Comparison of ENCODE assay signal across 12 cellular contexts in the genomic region with DNA sequence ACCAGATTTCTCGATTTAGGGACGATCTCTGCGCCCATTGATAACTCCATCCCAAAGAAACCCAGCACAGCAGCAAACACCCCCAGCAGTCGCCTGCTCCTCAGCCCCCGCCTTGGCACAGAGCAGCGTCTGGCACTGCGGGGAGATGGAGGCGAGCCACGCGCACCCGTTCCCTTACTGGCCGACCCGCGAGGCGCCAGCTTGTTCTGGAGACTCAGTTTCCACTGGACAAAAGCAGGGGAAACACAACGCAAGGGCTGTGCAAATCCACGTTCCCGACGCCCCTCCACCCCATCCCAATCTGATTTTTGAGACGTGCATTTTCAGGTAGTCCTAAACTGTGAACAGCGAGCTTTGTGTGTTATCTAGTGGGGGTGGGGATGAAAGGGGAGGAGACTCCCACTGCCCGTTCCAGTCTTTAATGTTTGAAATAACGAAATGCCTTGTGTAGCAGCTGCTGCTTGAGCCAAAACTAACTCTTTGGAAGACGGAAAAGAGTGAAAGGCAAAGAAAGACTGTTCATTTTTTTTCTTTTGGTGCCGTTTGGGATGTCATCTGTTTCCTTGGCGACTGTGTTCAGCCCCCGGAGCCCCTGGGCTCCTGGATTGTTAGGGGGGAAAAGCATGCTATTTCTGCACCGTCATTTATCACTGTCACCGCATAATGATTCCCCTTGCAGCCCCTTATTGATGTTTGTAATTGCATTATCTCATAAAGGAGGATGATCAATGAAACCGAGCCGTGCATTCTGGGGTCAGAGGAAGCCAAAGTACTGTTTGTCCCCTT.
DNase-seq lines count a peak whose midpoint lies in the region; ATAC-seq lines count a peak whose summit lies in the region.
"Had no signal": no experiment of that assay in that cellular context is flagged by ENCODE, and none has a peak within 500 bp of the region (broad histone marks: within the 10 kb centered on the region; RNA-seq: fewer than 3 reads in every experiment).

No MANE protein-coding gene starts in this region.

- H3K36me3 ChIP-seq in adipocyte (ENCODE audit: control insufficient read depth, insufficient read depth, low read length, severe bottlenecking) (no peaks in the 10 kb centered on the region), rectal smooth muscle tissue (ENCODE audit: control insufficient read depth, insufficient read depth, low read length) (no peaks in the 10 kb centered on the region)

- no peak overlapping the region for H3K4me3 Mint-ChIP-seq in stimulated activated naive CD8-positive, alpha-beta T cell treated with anti-CD3 and anti-CD28 coated beads, Interleukin-15, amount 100 ng/mL, for 72 hours

- DNase-seq in G401 (ENCODE audit: low spot score) (peak; percentile 75), adipocyte (ENCODE audit: low read depth) (no peak), hepatic stellate cell (ENCODE audit: low spot score) (peak; percentile 46), NCI-H2107 (lab: John Stamatoyannopoulos, UW) (no peak)
- DNase-seq in stimulated activated naive CD8-positive, alpha-beta T cell treated with anti-CD3 and anti-CD28 coated beads, Interleukin-15, amount 100 ng/mL, for 72 hours, result no peak
- DNase-seq in stimulated activated CD4-positive, alpha-beta T cell treated with anti-CD3 and anti-CD28 coated beads, Interleukin-15, amount 100 ng/mL, for 24 hours, result no peak
- DNase-seq: HCEC 1CT; NCI-H226; stimulated activated CD4-positive, alpha-beta T cell treated with anti-CD3 and anti-CD28 coated beads, Interleukin-12 subunit alpha, Interleukin-12 subunit beta, amount 100 ng/mL, for 4 hours; T-helper 1 cell had no signal

- peak overlapping the region; percentile 78 for H3K9ac ChIP-seq in adipocyte (ENCODE audit: low read length)
- peak overlapping the region; percentile 3 for H3K9ac ChIP-seq in rectal smooth muscle tissue (ENCODE audit: low read length)

- no peaks in the 10 kb centered on the region for H3K9me3 Mint-ChIP-seq in stimulated activated naive CD8-positive, alpha-beta T cell treated with anti-CD3 and anti-CD28 coated beads, Interleukin-15, amount 100 ng/mL, for 72 hours

- peaks cover 30% of the 10 kb centered on the region for H3K4me1 Mint-ChIP-seq in stimulated activated naive CD8-positive, alpha-beta T cell treated with anti-CD3 and anti-CD28 coated beads, Interleukin-15, amount 100 ng/mL, for 72 hours

- H3K9me3 ChIP-seq in adipocyte (ENCODE audit: control insufficient read depth, low read length), result no peaks in the 10 kb centered on the region

- H3K4me1 ChIP-seq in adipocyte (ENCODE audit: control insufficient read depth, insufficient read depth, low read length) (peaks cover 25% of the 10 kb centered on the region), rectal smooth muscle tissue (ENCODE audit: control insufficient read depth, insufficient read depth, low read length) (peaks cover 14% of the 10 kb centered on the region)

- H3K4me3 ChIP-seq in adipocyte (ENCODE audit: low read length), result peak overlapping the region; percentile 57
- H3K4me3 ChIP-seq in rectal smooth muscle tissue (ENCODE audit: low read length), result peak overlapping the region; percentile 71

- H3K27me3 ChIP-seq in adipocyte (replicated peaks; ENCODE audit: control insufficient read depth, insufficient read depth, low read length) (peaks cover 9% of the 10 kb centered on the region), rectal smooth muscle tissue (ENCODE audit: control insufficient read depth, insufficient read depth, low read length) (peaks cover 20% of the 10 kb centered on the region)

- peaks cover 62% of the 10 kb centered on the region for H3K27me3 Mint-ChIP-seq in stimulated activated naive CD8-positive, alpha-beta T cell treated with anti-CD3 and anti-CD28 coated beads, Interleukin-15, amount 100 ng/mL, for 72 hours

- in situ Hi-C loops in G401 (cut with HindIII; ENCODE audit: low sequenced_read_pairs), result no loop called here

- H3K27ac Mint-ChIP-seq in stimulated activated naive CD8-positive, alpha-beta T cell treated with anti-CD3 and anti-CD28 coated beads, Interleukin-15, amount 100 ng/mL, for 72 hours, result no peak overlapping the region

- H3K27ac ChIP-seq in rectal smooth muscle tissue (ENCODE audit: low read depth, low read length), result peak overlapping the region; percentile 99

- no peak for ATAC-seq in stimulated activated naive CD8-positive, alpha-beta T cell treated with anti-CD3 and anti-CD28 coated beads, Interleukin-15, amount 100 ng/mL, for 72 hours
- no peak for ATAC-seq in HG02852 (IDR thresholded peaks at IDR 0.05; ENCODE audit: unreplicated experiment)

Comparison
In these comparisons a context has a peak if more than half of its experiments do, and no peak if none do; other contexts are left out.
1. DNase-seq: peak in G401 (single experiment) and hepatic stellate cell (single experiment); none in adipocyte (single experiment), NCI-H2107 (single experiment), stimulated activated naive CD8-positive, alpha-beta T cell treated with anti-CD3 and anti-CD28 coated beads, Interleukin-15, amount 100 ng/mL, for 72 hours (0 of 2) and stimulated activated CD4-positive, alpha-beta T cell treated with anti-CD3 and anti-CD28 coated beads, Interleukin-15, amount 100 ng/mL, for 24 hours (single experiment).